In genomic region chr22:33023119-33023827, GRCh38 we compare ENCODE assay signal across 26 cellular contexts. TPM values are rescaled to one million over a fixed set of nuclear protein-coding genes. Genes with fewer than 3 reads are reported as not detected.
DNase-seq lines count a peak whose midpoint lies in the region; ATAC-seq and TF ChIP-seq lines count a peak whose summit lies in the region.
"Had no signal": no experiment of that assay in that cellular context is flagged by ENCODE, and none has a peak within 500 bp of the region (broad histone marks: within the 10 kb centered on the region; RNA-seq: fewer than 3 reads in every experiment).

No MANE protein-coding gene starts in this region.

- intact Hi-C loops in activated B cell treated with CpG ODN at 0.5 μM for 24 hours (cut with micrococcal nuclease), result no loop called here

- no peak overlapping the region for H3K4me3 Mint-ChIP-seq in activated B cell treated with CpG ODN at 0.5 μM for 24 hours
- H3K4me3 Mint-ChIP-seq: activated CD8-positive, alpha-beta memory T cell treated with anti-CD3 and anti-CD28 coated beads, Interleukin-2, amount 10 ng/mL, durations not matched to agents 7 days and 5 days; nephron; T-helper 1 cell treated with Interleukin-12 subunit alpha and Interleukin-12 subunit beta and Interleukin-4 antibody, amounts not matched to agents 30 μg/mL and 1 μg/mL, for 36 hours had no signal

- ATAC-seq in activated B cell treated with CpG ODN at 0.5 μM for 24 hours (ENCODE audit: low read depth) (peak; percentile 65), HG02840 (IDR thresholded peaks at IDR 0.05; ENCODE audit: low FRiP score, unreplicated experiment) (no peak), HG03342 (IDR thresholded peaks at IDR 0.05; ENCODE audit: unreplicated experiment) (no peak), HG03108 (IDR thresholded peaks at IDR 0.05; ENCODE audit: unreplicated experiment) (no peak)
- ATAC-seq: activated CD8-positive, alpha-beta memory T cell treated with anti-CD3 and anti-CD28 coated beads, Interleukin-2, amount 10 ng/mL, durations not matched to agents 7 days and 5 days; gastroesophageal sphincter; left colon; SK-N-SH treated with all-trans-retinoic acid at 6 μM for 48 hours had no signal

- POLR2A ChIA-PET in activated B cell treated with CpG ODN at 0.5 μM for 24 hours (lab: Charles Lee), result no interaction called here

- no peak for TF ChIP-seq CTCF in activated B cell treated with CpG ODN at 0.5 μM for 24 hours (IDR thresholded peaks at IDR 0.05)

- H3K27ac Mint-ChIP-seq in activated B cell treated with CpG ODN at 0.5 μM for 24 hours, result no peak overlapping the region
- H3K27ac Mint-ChIP-seq: activated CD8-positive, alpha-beta memory T cell treated with anti-CD3 and anti-CD28 coated beads, Interleukin-2, amount 10 ng/mL, durations not matched to agents 7 days and 5 days; nephron; T-helper 1 cell treated with Interleukin-12 subunit alpha and Interleukin-12 subunit beta and Interleukin-4 antibody, amounts not matched to agents 30 μg/mL and 1 μg/mL, for 36 hours had no signal

- CTCF ChIA-PET in activated B cell treated with CpG ODN at 0.5 μM for 24 hours (lab: Charles Lee), result interaction anchor here (1.2 kb wide), 1 partner anchor 26 kb away, joined by 3 read pairs; no protein-coding TSS in a partner anchor

- peaks cover 21% of the 10 kb centered on the region for H3K4me1 Mint-ChIP-seq in activated B cell treated with CpG ODN at 0.5 μM for 24 hours
- H3K4me1 Mint-ChIP-seq: activated CD8-positive, alpha-beta memory T cell treated with anti-CD3 and anti-CD28 coated beads, Interleukin-2, amount 10 ng/mL, durations not matched to agents 7 days and 5 days had no signal

- no peaks in the 10 kb centered on the region for H3K36me3 Mint-ChIP-seq in activated B cell treated with CpG ODN at 0.5 μM for 24 hours (ENCODE audit: low read depth)
- H3K36me3 Mint-ChIP-seq: activated CD8-positive, alpha-beta memory T cell treated with anti-CD3 and anti-CD28 coated beads, Interleukin-2, amount 10 ng/mL, durations not matched to agents 7 days and 5 days had no signal

- peaks cover 7% of the 10 kb centered on the region for H3K27me3 Mint-ChIP-seq in activated B cell treated with CpG ODN at 0.5 μM for 24 hours

- H3K9me3 Mint-ChIP-seq in activated B cell treated with CpG ODN at 0.5 μM for 24 hours, result no peaks in the 10 kb centered on the region
- H3K9me3 Mint-ChIP-seq: nephron; T-helper 1 cell treated with Interleukin-12 subunit alpha and Interleukin-12 subunit beta and Interleukin-4 antibody, amounts not matched to agents 30 μg/mL and 1 μg/mL, for 36 hours had no signal

- peak; percentile 16 for DNase-seq in activated T-cell treated with anti-CD3 and anti-CD28 coated beads for 24 hours (ENCODE audit: low read depth)
- no peak for DNase-seq in activated T-cell treated with anti-CD3 and anti-CD28 coated beads for 4 hours
- DNase-seq in Daoy (ENCODE audit: low read depth), result peak; percentile 52
- DNase-seq in activated B cell treated with CpG ODN at 0.5 μM for 24 hours, result no peak
- DNase-seq in stimulated activated CD4-positive, alpha-beta T cell treated with anti-CD3 and anti-CD28 coated beads, Interleukin-4, amount 100 ng/mL, for 1 hour, result peak; percentile 7
- DNase-seq: activated CD4-positive, alpha-beta T cell treated with anti-CD3 and anti-CD28 coated beads for 4 hours; activated CD8-positive, alpha-beta memory T cell treated with anti-CD3 and anti-CD28 coated beads, Interleukin-2, amount 10 ng/mL, durations not matched to agents 7 days and 5 days; AML-193; DMS 273 treated with DMSO at 0.1 percent for 48 hours; effector CD8-positive, alpha-beta T cell; EL; KG1; left colon; mammary epithelial cell; MM.1S; NCI-H2029; NCI-H526 treated with DMSO at 0.1 percent for 48 hours; Right ventricle myocardium superior had no signal

RNA-seq across cellular contexts. Expression of gene SYN3, which starts 34.9 kb away (rescaled TPM):
- total RNA-seq in Daoy (2014; rRNA removed; shearing (Covaris generic)), result 0.40 and 2.3 TPM in 2 replicates
- total RNA-seq in activated B cell treated with CpG ODN at 0.5 μM for 24 hours, result 0.78 and 1.5 TPM in 2 replicates
- total RNA-seq: activated CD8-positive, alpha-beta memory T cell treated with anti-CD3 and anti-CD28 coated beads, Interleukin-2, amount 10 ng/mL, durations not matched to agents 7 days and 5 days; mammary epithelial cell; pulmonary artery endothelial cell had no signal

Comparison
In these comparisons a context has a peak if more than half of its experiments do, and no peak if none do; other contexts are left out.
1. DNase-seq: peak in activated T-cell treated with anti-CD3 and anti-CD28 coated beads for 24 hours (single experiment), Daoy (single experiment) and stimulated activated CD4-positive, alpha-beta T cell treated with anti-CD3 and anti-CD28 coated beads, Interleukin-4, amount 100 ng/mL, for 1 hour (single experiment); none in activated T-cell treated with anti-CD3 and anti-CD28 coated beads for 4 hours (single experiment) and activated B cell treated with CpG ODN at 0.5 μM for 24 hours (single experiment).